In the genomic region with DNA sequence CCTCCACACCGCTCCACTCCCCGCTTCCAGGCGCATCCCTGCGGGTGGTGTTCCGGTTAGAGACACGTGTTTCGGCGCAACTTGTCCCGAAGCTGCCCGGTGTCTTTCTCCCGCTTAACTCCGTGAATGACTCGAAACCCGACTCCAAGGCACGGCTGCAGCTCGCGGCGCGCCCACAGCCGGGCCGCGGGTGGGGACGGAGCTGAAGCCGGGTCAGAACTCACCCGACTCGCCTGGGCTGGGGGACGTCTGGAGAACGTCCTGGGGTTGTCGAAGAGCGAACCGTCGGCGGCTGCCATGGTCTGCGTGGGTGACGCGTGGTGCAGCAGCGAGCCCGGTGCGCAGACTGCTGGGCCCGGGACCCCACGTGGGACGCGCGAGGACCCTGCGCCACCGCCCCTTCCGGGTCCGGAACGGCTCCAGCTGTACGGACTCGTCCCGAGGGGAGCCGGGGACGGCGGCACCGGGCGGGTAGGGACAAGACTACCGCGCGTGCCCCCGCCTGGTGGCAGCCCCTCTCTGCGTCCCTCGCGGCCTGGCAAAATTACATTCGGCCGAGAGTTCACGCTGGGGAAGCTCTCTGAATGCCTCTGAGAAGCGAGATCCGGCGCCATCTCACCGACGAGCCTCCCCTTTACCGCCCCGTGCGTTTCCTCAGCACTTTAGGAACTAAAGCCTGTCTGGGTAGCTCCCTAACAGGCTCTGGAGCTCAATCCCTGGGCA, we compare ENCODE assay signal across 8 cellular contexts. TPM values are rescaled to one million over a fixed set of nuclear protein-coding genes. Genes with fewer than 3 reads are reported as not detected.
DNase-seq lines count a peak whose midpoint lies in the region; ATAC-seq and TF ChIP-seq lines count a peak whose summit lies in the region.

TSS of gene DDX31 (minus strand) at position 348 of the 723 bp plus-strand sequence. CDS start at position 299, 49 bp downstream.

- no peak within 1 kb of the TSS for H2AK5ac ChIP-seq in H9 (ENCODE audit: insufficient read length, low read length)

- peak within 1 kb of the TSS; percentile 78 for H3K18ac ChIP-seq in H9 (ENCODE audit: insufficient read length, low read depth, low read length)

- H3K23me2 ChIP-seq in H9 (ENCODE audit: insufficient read length, low read depth, low read length, poor library complexity, severe bottlenecking), result peaks cover 5% of the 10 kb centered on the region

- no peak for TF ChIP-seq CTCF in H9 (conservative IDR thresholded peaks at IDR 0.05)
- no peak for TF ChIP-seq CTCF in MM.1S (IDR thresholded peaks at IDR 0.05; ENCODE audit: low read length)
- no peak for TF ChIP-seq CTCF in parathyroid adenoma (IDR thresholded peaks at IDR 0.05)
- peak in 1 of 6 experiments; percentile 5 for TF ChIP-seq CTCF in thyroid gland (IDR thresholded peaks at IDR 0.05)

- peak within 1 kb of the TSS; percentile 29 for H3K27ac ChIP-seq in H9 (ENCODE audit: insufficient read length, low read depth, low read length)
- peak within 1 kb of the TSS; percentile 87 for H3K27ac ChIP-seq in MM.1S (ENCODE audit: low read length)
- H3K27ac ChIP-seq in parathyroid adenoma, result peak within 1 kb of the TSS; percentile 92
- H3K27ac ChIP-seq in thyroid gland, result peak within 1 kb of the TSS; percentile 94 to 97 (median 95)

- no peak within 1 kb of the TSS for H3T11ph ChIP-seq in H9 (ENCODE audit: low read length)

- peak within 1 kb of the TSS; percentile 90 for H3K14ac ChIP-seq in H9 (ENCODE audit: insufficient read depth, low read length)

- H3K9ac ChIP-seq in H9 (ENCODE audit: extremely low read depth, insufficient read length, low read length) (peak within 1 kb of the TSS; percentile 75), MM.1S (ENCODE audit: low read length) (peak within 1 kb of the TSS; percentile 92), parathyroid adenoma (peak within 1 kb of the TSS; percentile 8)

- peak within 1 kb of the TSS; percentile 92 to 94 for H3K4me3 Mint-ChIP-seq in H9

- no peaks in the 10 kb centered on the region for H3K9me3 ChIP-seq in H9 (ENCODE audit: control insufficient read depth, low read depth, low read length)
- no peaks in the 10 kb centered on the region for H3K9me3 ChIP-seq in MM.1S (replicated peaks; ENCODE audit: insufficient read depth, low read length)
- H3K9me3 ChIP-seq in parathyroid adenoma (ENCODE audit: control insufficient read depth, low read length), result no peaks in the 10 kb centered on the region
- H3K9me3 ChIP-seq in thyroid gland, result no peaks in the 10 kb centered on the region

- no peak within 1 kb of the TSS for H2BK20ac ChIP-seq in H9 (ENCODE audit: low read depth, low read length, poor library complexity, severe bottlenecking)

- peaks cover 2% of the 10 kb centered on the region for H3K79me1 ChIP-seq in H9 (ENCODE audit: insufficient read depth, low read depth, low read length, poor library complexity, severe bottlenecking)

- DNase-seq in GDM1 (lab: John Stamatoyannopoulos, UW) (peak; percentile 82), H9 (peak; percentile 86), MM.1S (peak; percentile 85), SW480 (ENCODE audit: low spot score) (peak; percentile 78), Right ventricle myocardium superior (peak; percentile 91), thyroid gland (peak; percentile 85 to 88)
- peak; percentile 73 for DNase-seq in activated naive CD8-positive, alpha-beta T cell treated with anti-CD3 and anti-CD28 coated beads, Interleukin-2, amount 50 U/mL, for 16 hours (ENCODE audit: low read depth, low spot score)

- H3K36me3 ChIP-seq in MM.1S (replicated peaks; ENCODE audit: insufficient read depth, low read length), result no peaks in the 10 kb centered on the region
- H3K36me3 ChIP-seq in parathyroid adenoma (ENCODE audit: control insufficient read depth, insufficient read depth, low read length), result no peaks in the 10 kb centered on the region
- no peaks in the 10 kb centered on the region for H3K36me3 ChIP-seq in thyroid gland

- H2BK5ac ChIP-seq in H9 (ENCODE audit: insufficient read length, low read length), result no peak within 1 kb of the TSS

- H2BK120ac ChIP-seq in H9 (ENCODE audit: low read depth, low read length, poor library complexity, severe bottlenecking), result no peak within 1 kb of the TSS

- no peak within 1 kb of the TSS for H3K4ac ChIP-seq in H9 (ENCODE audit: low read depth, low read length)

- peak within 1 kb of the TSS; percentile 84 to 94 (median 92); a peak in 6 of 7 replicates for H3K27ac Mint-ChIP-seq in H9

- H2BK15ac ChIP-seq in H9 (ENCODE audit: low read depth, low read length), result no peak within 1 kb of the TSS

- WGBS in H9 (ENCODE audit: extremely low coverage, insufficient read length, low lambda C conversion rate), result no CpG with 5 or more reads among the region's 75 CpGs
- 0% methylated on average over 10 to 26 of the region's 75 CpGs for WGBS in thyroid gland, 2 donors

- peaks cover under 1% of the 10 kb centered on the region; the same call in 1 of the 2 replicates for H3K4me1 ChIP-seq in H9 (ENCODE audit: insufficient read depth, low read length)
- H3K4me1 ChIP-seq in MM.1S (ENCODE audit: low read length), result peaks cover 11% of the 10 kb centered on the region
- H3K4me1 ChIP-seq in parathyroid adenoma, result no peaks in the 10 kb centered on the region
- H3K4me1 ChIP-seq in thyroid gland, result peaks cover 33 to 42% of the 10 kb centered on the region in 2 donors

- H4K91ac ChIP-seq in H9 (ENCODE audit: insufficient read length, low read depth, low read length), result no peak within 1 kb of the TSS

- TF ChIP-seq POLR2A in thyroid gland (IDR thresholded peaks at IDR 0.05), result peak in 1 of 2 donors; percentile 57

- H4K20me1 ChIP-seq in H9 (ENCODE audit: control insufficient read depth, insufficient read depth, insufficient read length), result no peaks in the 10 kb centered on the region
- peaks cover 17% of the 10 kb centered on the region; the same call in 1 of the 2 replicates for H4K20me1 ChIP-seq in MM.1S (ENCODE audit: insufficient read depth, low read length)

- H3K4me1 Mint-ChIP-seq in H9, result peaks cover 33 to 41% of the 10 kb centered on the region in 2 experiments

- H3K79me2 ChIP-seq in H9 (ENCODE audit: insufficient read depth, low read length) (peaks cover 38% of the 10 kb centered on the region; the same call in 1 of the 2 replicates), MM.1S (ENCODE audit: low read length) (peaks cover 90% of the 10 kb centered on the region), parathyroid adenoma (peaks cover 14% of the 10 kb centered on the region)

- peak; percentile 99 for ATAC-seq in Right ventricle myocardium superior (ENCODE audit: poor library complexity)

- H2AFZ ChIP-seq in H9 (ENCODE audit: low read length), result no peak within 1 kb of the TSS
- H2AFZ ChIP-seq in MM.1S (ENCODE audit: low read length), result peak within 1 kb of the TSS; percentile 91
- H2AFZ ChIP-seq in parathyroid adenoma, result peak within 1 kb of the TSS; percentile 90

- H4K8ac ChIP-seq in H9 (replicated peaks; ENCODE audit: insufficient read length, low read depth, low read length), result no peak within 1 kb of the TSS

- peaks cover 13 to 26% (median 24%) of the 10 kb centered on the region in 3 experiments for H3K36me3 Mint-ChIP-seq in H9 (ENCODE audit: insufficient read depth in 1 of 3, low read depth in 3 of 3)

- no peaks in the 10 kb centered on the region for H3K9me2 ChIP-seq in MM.1S (replicated peaks; ENCODE audit: insufficient read depth, low read length)

- no peaks in the 10 kb centered on the region for H3K9me3 Mint-ChIP-seq in H9

- H3K56ac ChIP-seq in H9 (ENCODE audit: insufficient read length, low read depth, low read length), result no peak within 1 kb of the TSS

- H4K5ac ChIP-seq in H9 (ENCODE audit: insufficient read length, low read depth, low read length), result no peak within 1 kb of the TSS

- H3F3A ChIP-seq in MM.1S (ENCODE audit: insufficient read depth, low read length), result no peaks in the 10 kb centered on the region

- no peaks in the 10 kb centered on the region for H3K27me3 Mint-ChIP-seq in H9 (ENCODE audit: low read depth)

- H3K4me3 ChIP-seq in MM.1S (ENCODE audit: low read length) (peak within 1 kb of the TSS; percentile 99), parathyroid adenoma (ENCODE audit: low read depth, low read length) (peak within 1 kb of the TSS; percentile 98), thyroid gland (replicated peaks in 1 of 3) (peak within 1 kb of the TSS; percentile 58 to 98 (median 97))

- H3K27me3 ChIP-seq in H9 (ENCODE audit: insufficient read depth, low read length) (no peaks in the 10 kb centered on the region), MM.1S (replicated peaks; ENCODE audit: insufficient read depth, low read length) (no peaks in the 10 kb centered on the region), parathyroid adenoma (ENCODE audit: control insufficient read depth, insufficient read depth, low read length) (no peaks in the 10 kb centered on the region), thyroid gland (no peaks in the 10 kb centered on the region)

- H2BK12ac ChIP-seq in H9 (ENCODE audit: insufficient read length, low read depth, low read length), result no peak within 1 kb of the TSS

- H3K23ac ChIP-seq in H9 (ENCODE audit: insufficient read length, low read depth, low read length), result no peak within 1 kb of the TSS

- H3K4me2 ChIP-seq in H9 (ENCODE audit: insufficient read depth, insufficient read length, low read length) (peak within 1 kb of the TSS; percentile 81), MM.1S (ENCODE audit: low read depth, low read length) (peak within 1 kb of the TSS; percentile 87), parathyroid adenoma (ENCODE audit: low read length) (peak within 1 kb of the TSS; percentile 79)

- intact Hi-C loops in Right ventricle myocardium superior (cut with DNase I) (no loop called here), thyroid gland (cut with DNase I) (loop anchor here (5.0 to 10.0 kb wide), 2 partner anchors 95 to 208 kb away; partner anchors contain the start of genes AK8 and SPACA9)

RNA-seq across cellular contexts. Expression of gene DDX31, which starts in this region (rescaled TPM):
- total RNA-seq in H9 (2021) (27.6 and 28.4 TPM in 2 replicates), Right ventricle myocardium superior (3.8 TPM), thyroid gland (10 to 100 TPM; 33.4 to 44.1 (median 36.0) TPM)

Comparison
In these comparisons a context has a peak if more than half of its experiments do, and no peak if none do; other contexts are left out.
1. Peak in every context shown above with its lines: DNase-seq, ATAC-seq, H3K4me3 ChIP-seq and H3K27ac ChIP-seq.
2. H3K27ac ChIP-seq: peak in every context shown above with its lines; median percentile 95 in thyroid gland; 92 in parathyroid adenoma; 87 in MM.1S; 29 in H9.
3. H3K9ac ChIP-seq: peak in every context shown above with its lines; median percentile 92 in MM.1S; 75 in H9; 8 in parathyroid adenoma.